8 cellular contexts compared by ENCODE assay signal in the genomic region with DNA sequence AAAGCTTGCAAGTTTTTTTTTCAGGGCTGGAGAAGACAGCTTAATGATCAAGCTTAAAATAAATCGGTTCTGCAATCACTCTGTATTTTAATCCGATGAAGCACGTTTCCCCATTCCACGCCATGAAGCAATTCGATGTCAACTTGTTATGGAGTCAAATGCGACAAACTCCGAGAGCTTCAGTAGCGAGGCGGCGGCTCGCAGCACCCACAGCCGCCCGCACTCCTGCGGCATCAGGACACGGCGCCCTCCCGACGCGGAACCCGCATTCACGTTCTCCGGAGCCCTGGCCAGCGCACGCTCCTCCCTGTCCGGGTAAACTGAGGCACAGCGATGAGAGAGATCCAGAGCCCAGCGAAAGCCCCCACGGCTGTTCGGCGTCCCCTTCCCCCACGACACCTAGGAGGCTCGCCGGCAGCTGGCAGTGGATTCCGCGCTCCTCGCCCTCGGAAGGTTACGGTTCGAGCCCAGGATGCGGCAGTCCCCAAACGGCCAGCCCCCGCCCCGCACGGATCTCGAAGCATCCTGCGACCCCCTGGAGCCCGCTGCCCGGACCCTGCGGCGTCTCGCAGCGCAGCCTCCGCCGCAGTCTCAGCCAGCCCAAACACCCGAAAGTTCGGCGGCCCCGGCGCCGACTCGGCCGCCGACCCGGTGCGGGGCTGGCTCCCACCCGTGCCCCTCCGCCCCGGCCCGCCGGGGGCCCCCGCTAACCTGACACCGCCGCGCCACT. TPM values are rescaled to one million over a fixed set of nuclear protein-coding genes. Genes with fewer than 3 reads are reported as not detected.
A peak's percentile ranks its signal among the peaks of the same experiment; 100 is the strongest.
DNase-seq lines count a peak whose midpoint lies in the region; ATAC-seq and TF ChIP-seq lines count a peak whose summit lies in the region.

No MANE protein-coding gene starts in this region.

- ATAC-seq in HG03442 (IDR thresholded peaks at IDR 0.05; ENCODE audit: unreplicated experiment), result no peak
- no peak for ATAC-seq in HG02884 (IDR thresholded peaks at IDR 0.05; ENCODE audit: unreplicated experiment)

- peaks cover 7 to 27% (median 11%) of the 10 kb centered on the region in 11 experiments for H3K27me3 ChIP-seq in BLaER1 treated with 17β-estradiol and CSF1 and Interleukin-3, amounts not matched to agents 10 nM and 100 nM

- H3K27me3 Mint-ChIP-seq in mesothelial cell of epicardium (ENCODE audit: low read depth), result peaks cover 66% of the 10 kb centered on the region

- H3K9ac ChIP-seq in BLaER1 treated with 17β-estradiol and CSF1 and Interleukin-3, amounts not matched to agents 10 nM and 100 nM, result peak overlapping the region; percentile 74 to 90 (median 83)

- H3K9me3 Mint-ChIP-seq in mesothelial cell of epicardium, result no peaks in the 10 kb centered on the region

- H3K36me3 Mint-ChIP-seq in mesothelial cell of epicardium, result no peaks in the 10 kb centered on the region

- H3K27ac Mint-ChIP-seq in mesothelial cell of epicardium, result peak overlapping the region; percentile 71

- no peaks in the 10 kb centered on the region for H3K36me3 ChIP-seq in BLaER1 treated with 17β-estradiol and CSF1 and Interleukin-3, amounts not matched to agents 10 nM and 100 nM

- H3K4me1 ChIP-seq in BLaER1 treated with 17β-estradiol and CSF1 and Interleukin-3, amounts not matched to agents 10 nM and 100 nM, result peaks cover 0 to 14% (median 6%) of the 10 kb centered on the region in 10 experiments; a peak in 11 of 20 replicates

- peaks cover 11% of the 10 kb centered on the region for H3K4me1 Mint-ChIP-seq in mesothelial cell of epicardium

- DNase-seq in SK-MEL-5 (ENCODE audit: low read depth, low spot score) (peak; percentile 22), dermis microvascular lymphatic vessel endothelial cell (ENCODE audit: low read depth in 2 of 2) (peak; percentile 7 to 11), mesothelial cell of epicardium (ENCODE audit: low spot score in 2 of 2, unreplicated experiment in 2 of 2) (peak in 1 of 2 experiments; percentile 38), NCI-H510A treated with DMSO at 0.1 percent for 48 hours (lab: John Stamatoyannopoulos, UW) (no peak)

- peak overlapping the region; percentile 72 to 91 (median 82) for H3K4me3 ChIP-seq in BLaER1 treated with 17β-estradiol and CSF1 and Interleukin-3, amounts not matched to agents 10 nM and 100 nM

- peak overlapping the region in 9 of 11 experiments; percentile 74 to 88 (median 85); a peak in 15 of 22 replicates for H3K27ac ChIP-seq in BLaER1 treated with 17β-estradiol and CSF1 and Interleukin-3, amounts not matched to agents 10 nM and 100 nM
- H3K27ac ChIP-seq in temporal lobe (ENCODE audit: low read depth, low read length), result peak overlapping the region; percentile 64

- peak overlapping the region; percentile 75 for H3K4me3 Mint-ChIP-seq in mesothelial cell of epicardium

- TF ChIP-seq CTCF in mesothelial cell of epicardium (IDR thresholded peaks at IDR 0.05; ENCODE audit: unreplicated experiment), result no peak

- peak overlapping the region; percentile 84 to 97 (median 93) for H3K4me2 ChIP-seq in BLaER1 treated with 17β-estradiol and CSF1 and Interleukin-3, amounts not matched to agents 10 nM and 100 nM

- H4K20me1 ChIP-seq in BLaER1 treated with 17β-estradiol and CSF1 and Interleukin-3, amounts not matched to agents 10 nM and 100 nM, result no peaks in the 10 kb centered on the region

- peaks cover 0 to 10% (median 6%) of the 10 kb centered on the region in 11 experiments; a peak in 14 of 22 replicates for H3K9me3 ChIP-seq in BLaER1 treated with 17β-estradiol and CSF1 and Interleukin-3, amounts not matched to agents 10 nM and 100 nM (replicated peaks in 1 of 11)

- in situ Hi-C loops in SK-MEL-5 (cut with HindIII; ENCODE audit: low pct_unique_long_range_greater_than_20kb, low sequenced_read_pairs), result loop anchor here (25.0 kb wide), 1 partner anchor 213 kb away; no protein-coding TSS in a partner anchor

RNA-seq across cellular contexts. Expression of a gene that starts 0.5 kb away (rescaled TPM):
- 32.0 and 32.1 TPM in 2 replicates for total RNA-seq in SK-MEL-5 (2014; rRNA removed; shearing (Covaris generic))
- polyA plus RNA-seq in SK-MEL-5 (2015; cell fraction: cytosol; rRNA removed), result 41.3 and 43.7 TPM in 2 replicates
- polyA plus RNA-seq in SK-MEL-5 (2015; cell fraction: nucleus; rRNA removed), result 56.1 and 65.7 TPM in 2 replicates
- 2.4 and 15.2 TPM in 2 replicates for total RNA-seq in dermis microvascular lymphatic vessel endothelial cell
- 2.1 to 2.3 TPM (median 2.2 TPM) in 3 replicates for total RNA-seq in mesothelial cell of epicardium
- 10.8 TPM for total RNA-seq in temporal lobe
